In the genomic region with DNA sequence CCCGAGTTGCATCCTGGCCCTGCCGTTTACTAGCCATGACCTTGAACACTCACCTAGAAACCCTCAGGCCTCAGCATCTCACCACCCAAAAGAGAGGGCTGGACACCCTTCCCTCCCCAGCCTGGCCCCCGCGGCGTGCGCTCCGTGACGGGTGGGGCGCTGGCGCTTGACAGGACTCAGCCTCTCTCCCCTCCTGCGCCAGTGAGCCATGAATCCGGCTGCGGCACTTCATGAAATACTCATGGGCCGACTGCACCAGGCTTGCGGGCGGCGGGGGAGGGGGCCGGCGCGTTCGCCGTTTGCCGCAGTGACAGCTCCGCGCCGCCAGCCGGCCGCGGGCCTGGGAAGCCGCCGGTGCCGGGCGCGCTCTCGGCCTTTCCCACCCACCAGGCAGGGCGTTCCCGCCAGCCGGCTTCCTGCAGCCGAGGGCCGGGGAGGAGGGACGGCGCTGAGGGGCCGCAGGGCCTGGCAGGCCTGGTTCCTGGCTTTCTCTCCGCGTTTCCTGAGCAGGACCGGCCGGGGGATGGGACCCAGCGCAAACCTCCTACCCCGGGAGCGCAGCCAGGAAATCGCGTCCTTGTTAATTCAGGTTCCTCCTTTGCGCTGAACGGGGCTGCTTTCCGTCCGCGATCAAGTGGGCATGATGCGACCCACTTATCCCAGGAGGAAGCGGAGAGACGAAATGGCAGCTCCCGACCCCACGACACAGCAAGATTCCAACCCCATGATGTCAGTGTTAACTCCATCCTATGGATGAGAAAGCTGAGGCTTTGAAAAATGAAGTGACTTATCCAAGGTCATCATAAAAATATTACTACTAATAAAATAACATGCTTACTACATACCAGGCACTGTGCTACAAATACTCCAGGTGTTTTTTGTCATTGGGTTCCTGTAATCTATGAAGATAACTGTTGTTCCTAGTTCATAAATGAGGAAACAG, we compare ENCODE assay signal across 8 cellular contexts. TPM values are rescaled to one million over a fixed set of nuclear protein-coding genes. Genes with fewer than 3 reads are reported as not detected.
DNase-seq lines count a peak whose midpoint lies in the region; TF ChIP-seq lines count a peak whose summit lies in the region.

No MANE protein-coding gene starts in this region.

- peaks cover 26% of the 10 kb centered on the region for H3K4me1 Mint-ChIP-seq in HFFc6 (ENCODE audit: low read depth)

- no peaks in the 10 kb centered on the region for H3K36me3 Mint-ChIP-seq in HFFc6 (ENCODE audit: low read depth)

- peak overlapping the region; percentile 38; the same call in 1 of the 2 replicates for H3K4me3 ChIP-seq in GM08714 (ENCODE audit: low read length)

- DNase-seq in HFFc6 (peak; percentile 50), NCI-H2196 treated with DMSO at 0.1 percent for 48 hours (lab: John Stamatoyannopoulos, UW; ENCODE audit: unreplicated experiment) (peak; percentile 65), medulla oblongata (ENCODE audit: extremely low spot score) (peak; percentile 39), NCI-H187 treated with DMSO at 0.1 percent for 48 hours (lab: John Stamatoyannopoulos, UW) (no peak)
- peak; percentile 75 for DNase-seq in activated CD8-positive, alpha-beta memory T cell treated with anti-CD3 and anti-CD28 coated beads for 24 hours
- DNase-seq in effector CD4-positive, alpha-beta T cell, result peak; percentile 42
- DNase-seq in stimulated activated CD8-positive, alpha-beta memory T cell treated with anti-CD3 and anti-CD28 coated beads, Interleukin-15, amount 100 ng/mL, for 1 hour (ENCODE audit: low read depth), result peak; percentile 7

- H3K4me3 Mint-ChIP-seq in HFFc6, result peak overlapping the region; percentile 87

- peaks cover 2% of the 10 kb centered on the region for H3K27me3 Mint-ChIP-seq in HFFc6 (ENCODE audit: insufficient read depth)

- peak; percentile 44 for TF ChIP-seq CTCF in HFFc6 (IDR thresholded peaks at IDR 0.05)

- peak overlapping the region; percentile 94 for H3K27ac Mint-ChIP-seq in HFFc6

- no peaks in the 10 kb centered on the region for H3K9me3 Mint-ChIP-seq in HFFc6

RNA-seq across cellular contexts. Expression of a gene that starts 9.1 kb away (rescaled TPM):
- 10 to 100 TPM; 47.3 to 55.6 (median 53.0) TPM for total RNA-seq in HFFc6 (2021; fragmentation: NEBNext Ultra II Directional; extraction: Animal tissue kit (Norgen Biotek cat#: 25700))

RNA-seq across cellular contexts. Expression of a gene that starts 39.6 kb away (rescaled TPM):
- total RNA-seq in HFFc6 (2021; fragmentation: NEBNext Ultra II Directional; extraction: Animal tissue kit (Norgen Biotek cat#: 25700)), result under 1 TPM; 0.17 to 0.53 (median 0.44) TPM
